In genomic region chr20:63533871-63534393, GRCh38 we compare ENCODE assay signal across 19 cellular contexts. TPM values are rescaled to one million over a fixed set of nuclear protein-coding genes. Genes with fewer than 3 reads are reported as not detected.
A peak's percentile ranks its signal among the peaks of the same experiment; 100 is the strongest.
DNase-seq lines count a peak whose midpoint lies in the region; ATAC-seq and TF ChIP-seq lines count a peak whose summit lies in the region.
"Had no signal": no experiment of that assay in that cellular context is flagged by ENCODE, and none has a peak within 500 bp of the region (broad histone marks: within the 10 kb centered on the region; RNA-seq: fewer than 3 reads in every experiment).

No MANE protein-coding gene starts in this region.

- H3K9me3 Mint-ChIP-seq in natural killer cell treated with Interleukin-12 subunit alpha and Interleukin-12 subunit beta and Interleukin-15 and Interleukin-18, amount 100 ng/mL, for 72 hours = no peaks in the 10 kb centered on the region
- H3K9me3 Mint-ChIP-seq in natural killer cell (no peaks in the 10 kb centered on the region), endodermal cell (no peaks in the 10 kb centered on the region)
- H3K9me3 Mint-ChIP-seq: neural progenitor cell, T-cell had no signal

- no peak overlapping the region for H3K27ac Mint-ChIP-seq in natural killer cell treated with Interleukin-12 subunit alpha and Interleukin-12 subunit beta and Interleukin-15 and Interleukin-18, amount 100 ng/mL, for 72 hours
- H3K27ac Mint-ChIP-seq in natural killer cell = no peak overlapping the region
- H3K27ac Mint-ChIP-seq in endodermal cell = no peak overlapping the region
- H3K27ac Mint-ChIP-seq: neural progenitor cell, T-cell had no signal

- H2BK120ac ChIP-seq in neuronal stem cell (ENCODE audit: low read depth, low read length) = peak overlapping the region; percentile 76

- H3K27ac ChIP-seq in endodermal cell (ENCODE audit: low read depth, low read length) = no peak overlapping the region
- no peak overlapping the region for H3K27ac ChIP-seq in neuronal stem cell (replicated peaks; ENCODE audit: low read length)
- H3K27ac ChIP-seq: neural progenitor cell had no signal

- H3K23ac ChIP-seq in neuronal stem cell (ENCODE audit: low read depth, low read length, poor library complexity) = peak overlapping the region; percentile 5

- peak overlapping the region; percentile 55 for H2BK15ac ChIP-seq in neuronal stem cell (ENCODE audit: low read length)

- H2AFZ ChIP-seq in neuronal stem cell (ENCODE audit: low read length) = no peak overlapping the region
- H2AFZ ChIP-seq: neural progenitor cell had no signal

- H2BK5ac ChIP-seq in neuronal stem cell (ENCODE audit: low read length) = no peak overlapping the region

- no peaks in the 10 kb centered on the region for H3K36me3 Mint-ChIP-seq in natural killer cell treated with Interleukin-12 subunit alpha and Interleukin-12 subunit beta and Interleukin-15 and Interleukin-18, amount 100 ng/mL, for 72 hours
- H3K36me3 Mint-ChIP-seq in natural killer cell = no peaks in the 10 kb centered on the region
- no peaks in the 10 kb centered on the region for H3K36me3 Mint-ChIP-seq in endodermal cell (ENCODE audit: low read depth)
- H3K36me3 Mint-ChIP-seq: neural progenitor cell, T-cell had no signal

- intact Hi-C loops in natural killer cell (cut with micrococcal nuclease) = no loop called here

- DNase-seq in natural killer cell treated with Interleukin-12 subunit alpha and Interleukin-12 subunit beta and Interleukin-15 and Interleukin-18, amount 100 ng/mL, for 72 hours (ENCODE audit: low spot score) = peak; percentile 58
- no peak for DNase-seq in natural killer cell
- peak; percentile 54 for DNase-seq in endodermal cell
- DNase-seq in neuronal stem cell (ENCODE audit: low spot score) = no peak
- DNase-seq in NOMO-1 treated with DMSO at 0.1 percent for 48 hours (lab: John Stamatoyannopoulos, UW; ENCODE audit: unreplicated experiment) = no peak
- DNase-seq: AML-193; GOT3; hippocampal formation; KBM-7; NCI-H1436; NCI-H446 treated with DMSO at 0.1 percent for 48 hours; stimulated activated naive CD4-positive, alpha-beta T cell treated with Interleukin-2 at 50 U/mL for 16 hours had no signal

- H3K36me3 ChIP-seq in endodermal cell (ENCODE audit: control insufficient read depth, insufficient read depth, low read length) (no peaks in the 10 kb centered on the region), neuronal stem cell (replicated peaks in 1 of 2; ENCODE audit: control insufficient read depth in 2 of 2, insufficient read depth in 2 of 2, low read length in 2 of 2) (peaks cover 0 to 2% of the 10 kb centered on the region in 2 donors)
- H3K36me3 ChIP-seq: neural progenitor cell had no signal

- H3K9me3 ChIP-seq in endodermal cell (ENCODE audit: control insufficient read depth, low read length) (no peaks in the 10 kb centered on the region), neuronal stem cell (replicated peaks in 1 of 2; ENCODE audit: control insufficient read depth in 2 of 2, insufficient read depth in 1 of 2, low read depth in 1 of 2, low read length in 2 of 2) (peaks cover 0 to 2% of the 10 kb centered on the region in 2 donors)

- peak overlapping the region; percentile 97 for H3K14ac ChIP-seq in neuronal stem cell (ENCODE audit: low read length)

- H3K4me3 ChIP-seq in endodermal cell (ENCODE audit: low read length) (no peak overlapping the region), neuronal stem cell (ENCODE audit: low read length in 2 of 2) (no peak overlapping the region)
- H3K4me3 ChIP-seq: neural progenitor cell had no signal

- peak overlapping the region; percentile 3 for H4K8ac ChIP-seq in neuronal stem cell (ENCODE audit: low read depth, low read length)

- H3K4me1 Mint-ChIP-seq in natural killer cell treated with Interleukin-12 subunit alpha and Interleukin-12 subunit beta and Interleukin-15 and Interleukin-18, amount 100 ng/mL, for 72 hours (ENCODE audit: low read depth in 2 of 2) = peaks cover 0 to 16% of the 10 kb centered on the region in 2 donors
- H3K4me1 Mint-ChIP-seq in natural killer cell (peaks cover 0 to 20% of the 10 kb centered on the region in 2 donors), endodermal cell (no peaks in the 10 kb centered on the region)

- TF ChIP-seq CTCF in natural killer cell (IDR thresholded peaks at IDR 0.05) (no peak), endodermal cell (conservative IDR thresholded peaks at IDR 0.05) (no peak)

- no peak overlapping the region for H3K4ac ChIP-seq in neuronal stem cell (ENCODE audit: low read length)

- H3K27me3 Mint-ChIP-seq in natural killer cell treated with Interleukin-12 subunit alpha and Interleukin-12 subunit beta and Interleukin-15 and Interleukin-18, amount 100 ng/mL, for 72 hours = peaks cover 0 to 4% of the 10 kb centered on the region in 2 donors
- H3K27me3 Mint-ChIP-seq in natural killer cell (ENCODE audit: low read depth in 2 of 2) (peaks cover 0 to 4% of the 10 kb centered on the region in 2 donors), endodermal cell (ENCODE audit: insufficient read depth) (no peaks in the 10 kb centered on the region)
- H3K27me3 Mint-ChIP-seq: T-cell had no signal

- H2AK5ac ChIP-seq in neuronal stem cell (ENCODE audit: low read depth, low read length) = peak overlapping the region; percentile 99

- WGBS in endodermal cell (ENCODE audit: insufficient coverage in 1 of 2, insufficient read length in 1 of 2), 2 experiments = 91 to 96% methylated on average over 25 to 28 of the region's 28 CpGs
- no CpG with 5 or more reads among the region's 28 CpGs for WGBS in neuronal stem cell (ENCODE audit: extremely low coverage in 2 of 2, insufficient read length in 2 of 2, insufficient replicate concordance in 1 of 2), 2 donors

- no peak overlapping the region for H3K4me2 ChIP-seq in neuronal stem cell (ENCODE audit: insufficient read depth, low read length, poor library complexity, severe bottlenecking)
- H3K4me2 ChIP-seq: neural progenitor cell had no signal

- H3K27me3 ChIP-seq in endodermal cell (ENCODE audit: control insufficient read depth, insufficient read depth, low read length, poor library complexity, severe bottlenecking) (no peaks in the 10 kb centered on the region), neuronal stem cell (ENCODE audit: control insufficient read depth in 3 of 3, insufficient read depth in 3 of 3, low read depth in 1 of 3, low read length in 3 of 3) (no peaks in the 10 kb centered on the region)
- H3K27me3 ChIP-seq: neural progenitor cell had no signal

- H2BK12ac ChIP-seq in neuronal stem cell (ENCODE audit: low read length) = peak overlapping the region; percentile 31

- peak overlapping the region; percentile 3 for H3K18ac ChIP-seq in neuronal stem cell (ENCODE audit: low read length)

- H3K79me1 ChIP-seq in neuronal stem cell (ENCODE audit: low read depth, low read length) = peaks cover 6% of the 10 kb centered on the region

- H3K4me1 ChIP-seq in endodermal cell (ENCODE audit: control insufficient read depth, insufficient read depth, low read length) (no peaks in the 10 kb centered on the region), neuronal stem cell (ENCODE audit: control insufficient read depth in 2 of 2, insufficient read depth in 1 of 2, low read depth in 1 of 2, low read length in 2 of 2) (peaks cover 16 to 19% of the 10 kb centered on the region in 2 donors)
- H3K4me1 ChIP-seq: neural progenitor cell had no signal

- H3K9ac ChIP-seq in endodermal cell (ENCODE audit: extremely low read depth, low read length, poor library complexity, severe bottlenecking) = no peak overlapping the region
- peak overlapping the region; percentile 44 for H3K9ac ChIP-seq in neuronal stem cell (ENCODE audit: low read depth, low read length, poor library complexity)
- H3K9ac ChIP-seq: neural progenitor cell had no signal

- H3K4me3 Mint-ChIP-seq in natural killer cell treated with Interleukin-12 subunit alpha and Interleukin-12 subunit beta and Interleukin-15 and Interleukin-18, amount 100 ng/mL, for 72 hours = no peak overlapping the region
- H3K4me3 Mint-ChIP-seq in natural killer cell = no peak overlapping the region
- no peak overlapping the region for H3K4me3 Mint-ChIP-seq in endodermal cell
- H3K4me3 Mint-ChIP-seq: neural progenitor cell, T-cell had no signal

- H4K91ac ChIP-seq in neuronal stem cell (ENCODE audit: low read depth, low read length, poor library complexity) = no peak overlapping the region

- ATAC-seq in natural killer cell treated with Interleukin-12 subunit alpha and Interleukin-12 subunit beta and Interleukin-15 and Interleukin-18, amount 100 ng/mL, for 72 hours = no peak
- ATAC-seq in natural killer cell (no peak), GM19351 (IDR thresholded peaks at IDR 0.05; ENCODE audit: unreplicated experiment) (no peak), HG02870 (IDR thresholded peaks at IDR 0.05; ENCODE audit: unreplicated experiment) (no peak), HG03135 (IDR thresholded peaks at IDR 0.05; ENCODE audit: unreplicated experiment) (no peak)
- ATAC-seq: activated CD4-positive, CD25-positive, alpha-beta regulatory T cell treated with anti-CD3 and anti-CD28 coated beads, Interleukin-2, amount 50 U/mL, for 24 hours; T-cell had no signal

RNA-seq across cellular contexts. Expression of gene PTK6, which starts 3.2 kb away (rescaled TPM):
- under 1 TPM in 1 of 2 donors, not detected in 1; 0.19 TPM for total RNA-seq in natural killer cell treated with Interleukin-12 subunit alpha and Interleukin-12 subunit beta and Interleukin-15 and Interleukin-18, amount 100 ng/mL, for 72 hours
- under 1 TPM in 2 of 3 donors, not detected in 1; 0.16 to 0.48 TPM for total RNA-seq in natural killer cell
- under 1 TPM in 1 of 2 donors, not detected in 1; 0.22 TPM for total RNA-seq in endodermal cell
- polyA plus RNA-seq in endodermal cell (2013, experiment 1 of 2) = not detected
- not detected for polyA plus RNA-seq in endodermal cell (2013, experiment 2 of 2)
- not detected for polyA plus RNA-seq in neuronal stem cell (2013, experiment 1 of 2)
- polyA plus RNA-seq in neuronal stem cell (2013, experiment 2 of 2) = not detected
- total RNA-seq: epithelial cell of proximal tubule had no signal

RNA-seq across cellular contexts. Expression of gene PPDPF, which starts 13.4 kb away (rescaled TPM):
- 10 to 100 TPM; 66.4 to 96.9 TPM for total RNA-seq in natural killer cell treated with Interleukin-12 subunit alpha and Interleukin-12 subunit beta and Interleukin-15 and Interleukin-18, amount 100 ng/mL, for 72 hours
- total RNA-seq in natural killer cell (100 to 1,000 TPM in 2 of 3 donors, 10 to 100 TPM in 1; 95.5 to 197 (median 159) TPM), endodermal cell (100 to 1,000 TPM; 247 to 296 TPM)
- polyA plus RNA-seq in endodermal cell (2013, experiment 1 of 2) = 318 TPM
- 282 TPM for polyA plus RNA-seq in endodermal cell (2013, experiment 2 of 2)
- polyA plus RNA-seq in neuronal stem cell (2013, experiment 1 of 2) = 310 TPM
- 296 TPM for polyA plus RNA-seq in neuronal stem cell (2013, experiment 2 of 2)

RNA-seq across cellular contexts. Expression of gene SRMS, which starts 13.6 kb away (rescaled TPM):
- total RNA-seq in natural killer cell treated with Interleukin-12 subunit alpha and Interleukin-12 subunit beta and Interleukin-15 and Interleukin-18, amount 100 ng/mL, for 72 hours = not detected
- total RNA-seq in natural killer cell = under 1 TPM in 2 of 3 donors, not detected in 1; 0.16 to 0.23 TPM
- total RNA-seq in endodermal cell = not detected
- polyA plus RNA-seq in endodermal cell (2013, experiment 1 of 2) = not detected
- not detected for polyA plus RNA-seq in endodermal cell (2013, experiment 2 of 2)
- not detected for polyA plus RNA-seq in neuronal stem cell (2013, experiment 1 of 2)
- not detected for polyA plus RNA-seq in neuronal stem cell (2013, experiment 2 of 2)
- total RNA-seq: epithelial cell of proximal tubule, T-cell had no signal

RNA-seq across cellular contexts. Expression of gene FNDC11, which starts 20.0 kb away (rescaled TPM):
- under 1 TPM; 0.31 to 0.39 TPM for total RNA-seq in natural killer cell treated with Interleukin-12 subunit alpha and Interleukin-12 subunit beta and Interleukin-15 and Interleukin-18, amount 100 ng/mL, for 72 hours
- total RNA-seq in natural killer cell (under 1 TPM; 0.19 to 0.75 (median 0.25) TPM), endodermal cell (1 to 10 TPM; 1.8 to 2.4 TPM)
- 5.2 TPM for polyA plus RNA-seq in endodermal cell (2013, experiment 1 of 2)
- polyA plus RNA-seq in endodermal cell (2013, experiment 2 of 2) = 5.2 TPM
- polyA plus RNA-seq in neuronal stem cell (2013, experiment 1 of 2) = 7.5 TPM
- polyA plus RNA-seq in neuronal stem cell (2013, experiment 2 of 2) = 7.2 TPM

RNA-seq across cellular contexts. Expression of gene EEF1A2, which starts 35.0 kb away (rescaled TPM):
- total RNA-seq in natural killer cell treated with Interleukin-12 subunit alpha and Interleukin-12 subunit beta and Interleukin-15 and Interleukin-18, amount 100 ng/mL, for 72 hours = 1 to 10 TPM; 3.1 to 6.1 TPM
- total RNA-seq in natural killer cell (under 1 TPM; 0.14 to 0.86 (median 0.35) TPM), endodermal cell (10 to 100 TPM; 12.1 to 22.6 TPM)
- polyA plus RNA-seq in endodermal cell (2013, experiment 1 of 2) = 24.7 TPM
- 18.3 TPM for polyA plus RNA-seq in endodermal cell (2013, experiment 2 of 2)
- polyA plus RNA-seq in neuronal stem cell (2013, experiment 1 of 2) = 0.57 TPM
- polyA plus RNA-seq in neuronal stem cell (2013, experiment 2 of 2) = 0.96 TPM

Comparison
In these comparisons a context has a peak if more than half of its experiments do, and no peak if none do; other contexts are left out.
1. DNase-seq: peak in natural killer cell treated with Interleukin-12 subunit alpha and Interleukin-12 subunit beta and Interleukin-15 and Interleukin-18, amount 100 ng/mL, for 72 hours (single experiment) and endodermal cell (single experiment); none in natural killer cell (single experiment), neuronal stem cell (single experiment) and NOMO-1 treated with DMSO at 0.1 percent for 48 hours (single experiment).